1 cellular context compared by ENCODE assay signal in the genomic region with DNA sequence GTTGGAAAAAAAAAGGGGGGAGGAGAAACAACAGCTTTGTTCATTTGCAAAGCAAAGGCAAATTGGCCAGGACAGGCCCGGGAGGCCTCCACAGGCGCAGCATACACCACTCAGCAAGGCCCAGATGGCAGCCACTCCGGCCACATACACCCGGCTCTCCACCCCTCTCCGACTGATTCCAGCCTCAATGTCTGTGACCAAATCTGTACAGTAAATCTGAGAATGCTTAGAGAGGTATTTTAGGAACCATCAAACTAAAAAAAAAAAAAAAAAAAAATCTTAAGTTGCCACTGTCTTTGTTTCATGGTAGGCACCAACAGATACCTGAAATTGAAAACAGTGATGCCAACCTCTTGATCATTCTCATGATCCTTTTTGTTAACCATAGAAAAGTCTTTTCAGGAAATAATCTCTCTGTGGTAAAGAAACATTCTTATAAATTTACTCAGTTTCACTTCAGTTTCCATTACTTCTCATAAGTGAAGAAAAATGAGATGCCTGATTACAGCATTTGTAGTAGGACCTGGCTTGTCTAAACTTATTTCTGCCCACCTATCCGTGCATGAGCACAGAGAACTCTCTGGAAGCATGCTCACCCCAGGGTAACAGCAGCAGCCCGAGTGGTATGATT.
TF ChIP-seq lines count a peak whose summit lies in the region.

No MANE protein-coding gene starts in this region.

TF ChIP-seq in IMR-90, 13 proteins besides CTCF, POLR2A, EP300 and RAD21 (continued from another document):
- TF ChIP-seq RFX5 (IDR thresholded peaks at IDR 0.05; ENCODE audit: low read depth, low read length) = no peak
- no peak for TF ChIP-seq FOS (IDR thresholded peaks at IDR 0.05; ENCODE audit: low read depth, low read length)
- no peak for TF ChIP-seq ELK1 (IDR thresholded peaks at IDR 0.05; ENCODE audit: borderline replicate concordance, low read depth, low read length)
- TF ChIP-seq MAZ (IDR thresholded peaks at IDR 0.05; ENCODE audit: borderline replicate concordance, low read depth, low read length) = no peak
